12 cellular contexts compared by ENCODE assay signal in genomic region chr2:218717262-218717661, GRCh38. TPM values are rescaled to one million over a fixed set of nuclear protein-coding genes. Genes with fewer than 3 reads are reported as not detected.
DNase-seq lines count a peak whose midpoint lies in the region; ATAC-seq and TF ChIP-seq lines count a peak whose summit lies in the region.
"Had no signal": no experiment of that assay in that cellular context is flagged by ENCODE, and none has a peak within 500 bp of the region (broad histone marks: within the 10 kb centered on the region; RNA-seq: fewer than 3 reads in every experiment).

No MANE protein-coding gene starts in this region.

- intact Hi-C loops in right cardiac atrium (cut with DNase I), result loop anchor here in 3 of 4 donors (10.0 kb wide), 3 partner anchors 118 to 138 kb away; partner anchors contain the start of genes PRKAG3 (in 1 of the 3) and WNT6 (in 1 of the 3)

- ATAC-seq in SK-N-SH treated with all-trans-retinoic acid at 6 μM for 48 hours (peak; percentile 46; the same call in 1 of the 3 replicates), right cardiac atrium (no peak)

- 85% methylated on average over 3 of the region's 3 CpGs for WGBS in right cardiac atrium

- H3K27ac ChIP-seq in right cardiac atrium (ENCODE audit: low read length), result no peak overlapping the region
- H3K27ac ChIP-seq: C4-2B had no signal

- no peaks in the 10 kb centered on the region for H3K9me3 ChIP-seq in right cardiac atrium (ENCODE audit: control insufficient read depth, low read length)

- H3K4me1 ChIP-seq in right cardiac atrium (ENCODE audit: control insufficient read depth, insufficient read depth, low read length), result no peaks in the 10 kb centered on the region

- no peaks in the 10 kb centered on the region for H3K27me3 ChIP-seq in right cardiac atrium (ENCODE audit: control insufficient read depth, insufficient read depth)

- DNase-seq in Daoy (ENCODE audit: low read depth), result peak; percentile 51
- DNase-seq in left kidney (ENCODE audit: low read depth, low spot score), result peak; percentile 12
- DNase-seq in DMS114 treated with DMSO at 0.1 percent for 48 hours (lab: John Stamatoyannopoulos, UW; ENCODE audit: unreplicated experiment), result no peak
- DNase-seq in right cardiac atrium, result no peak
- no peak for DNase-seq in GF-D8 (lab: John Stamatoyannopoulos, UW)
- DNase-seq: activated CD8-positive, alpha-beta memory T cell treated with anti-CD3 and anti-CD28 coated beads, Interleukin-2, amount 50 U/mL, for 4 hours; cortex of kidney; immature natural killer cell; NCI-H2227 treated with DMSO at 0.1 percent for 48 hours; SW 1271 had no signal

- no peak overlapping the region for H3K4me3 ChIP-seq in right cardiac atrium (ENCODE audit: low read length)

TF ChIP-seq in SK-N-SH treated with all-trans-retinoic acid at 6 μM for 48 hours, 23 proteins besides CTCF, POLR2A, EP300 and RAD21:
- TF ChIP-seq RARB (CRISPR knock-in tag; IDR thresholded peaks at IDR 0.05), result no peak
- TF ChIP-seq TCF4 (CRISPR knock-in tag; IDR thresholded peaks at IDR 0.05; ENCODE audit: borderline replicate concordance), result no peak
- TF ChIP-seq TOX (CRISPR knock-in tag; IDR thresholded peaks at IDR 0.05; ENCODE audit: borderline replicate concordance), result no peak
- TF ChIP-seq ZNF70 (CRISPR knock-in tag; IDR thresholded peaks at IDR 0.05), result no peak
- no peak for TF ChIP-seq BACH2 (CRISPR knock-in tag; IDR thresholded peaks at IDR 0.05; ENCODE audit: borderline replicate concordance)
- no peak for TF ChIP-seq PPARA (CRISPR knock-in tag; IDR thresholded peaks at IDR 0.05; ENCODE audit: borderline replicate concordance)
- no peak for TF ChIP-seq ZC3H10 (CRISPR knock-in tag; IDR thresholded peaks at IDR 0.05)
- TF ChIP-seq, protein P1, sequence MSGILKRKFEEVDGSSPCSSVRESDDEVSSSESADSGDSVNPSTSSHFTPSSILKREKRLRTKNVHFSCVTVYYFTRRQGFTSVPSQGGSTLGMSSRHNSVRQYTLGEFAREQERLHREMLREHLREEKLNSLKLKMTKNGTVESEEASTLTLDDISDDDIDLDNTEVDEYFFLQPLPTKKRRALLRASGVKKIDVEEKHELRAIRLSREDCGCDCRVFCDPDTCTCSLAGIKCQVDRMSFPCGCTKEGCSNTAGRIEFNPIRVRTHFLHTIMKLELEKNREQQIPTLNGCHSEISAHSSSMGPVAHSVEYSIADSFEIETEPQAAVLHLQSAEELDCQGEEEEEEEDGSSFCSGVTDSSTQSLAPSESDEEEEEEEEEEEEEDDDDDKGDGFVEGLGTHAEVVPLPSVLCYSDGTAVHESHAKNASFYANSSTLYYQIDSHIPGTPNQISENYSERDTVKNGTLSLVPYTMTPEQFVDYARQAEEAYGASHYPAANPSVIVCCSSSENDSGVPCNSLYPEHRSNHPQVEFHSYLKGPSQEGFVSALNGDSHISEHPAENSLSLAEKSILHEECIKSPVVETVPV (CRISPR knock-in tag; IDR thresholded peaks at IDR 0.05), result no peak
- TF ChIP-seq OSR1 (CRISPR knock-in tag; IDR thresholded peaks at IDR 0.05), result no peak
- TF ChIP-seq PATZ1 (CRISPR knock-in tag; IDR thresholded peaks at IDR 0.05; ENCODE audit: borderline replicate concordance), result no peak
- TF ChIP-seq SNAI2 (CRISPR knock-in tag; IDR thresholded peaks at IDR 0.05), result no peak

RNA-seq across cellular contexts. Expression of gene TTLL4, which starts 6.6 kb away (rescaled TPM):
- total RNA-seq in Daoy (2014; rRNA removed; shearing (Covaris generic)), result 13.7 and 15.4 TPM in 2 replicates
- total RNA-seq in right cardiac atrium, result 10 to 100 TPM in 1 of 4 donors, 1 to 10 TPM in 3; 5.7 to 15.8 (median 8.3) TPM
- polyA plus RNA-seq in right cardiac atrium, result 5.4 TPM

RNA-seq across cellular contexts. Expression of gene STK36, which starts 45.4 kb away (rescaled TPM):
- 13.9 and 28.7 TPM in 2 replicates for total RNA-seq in Daoy (2014; rRNA removed; shearing (Covaris generic))
- total RNA-seq in right cardiac atrium, result 10 to 100 TPM in 2 of 4 donors, 1 to 10 TPM in 2; 8.3 to 11.2 (median 10.0) TPM
- 8.8 TPM for polyA plus RNA-seq in right cardiac atrium

RNA-seq across cellular contexts. Expression of gene RNF25, which starts 45.5 kb away (rescaled TPM):
- total RNA-seq in Daoy (2014; rRNA removed; shearing (Covaris generic)), result 42.3 and 54.7 TPM in 2 replicates
- total RNA-seq in right cardiac atrium, result 10 to 100 TPM; 16.6 to 20.8 (median 17.7) TPM
- 14.7 TPM for polyA plus RNA-seq in right cardiac atrium

RNA-seq across cellular contexts. Expression of gene BCS1L, which starts 57.8 kb away (rescaled TPM):
- 53.3 and 59.9 TPM in 2 replicates for total RNA-seq in Daoy (2014; rRNA removed; shearing (Covaris generic))
- total RNA-seq in right cardiac atrium, result 10 to 100 TPM; 29.2 to 46.1 (median 32.7) TPM
- polyA plus RNA-seq in right cardiac atrium, result 32.8 TPM

RNA-seq across cellular contexts. Expression of gene ZNF142, which starts 57.8 kb away (rescaled TPM):
- 7.3 and 7.6 TPM in 2 replicates for total RNA-seq in Daoy (2014; rRNA removed; shearing (Covaris generic))
- total RNA-seq in right cardiac atrium, result 10 to 100 TPM; 14.4 to 17.1 (median 15.3) TPM
- 7.9 TPM for polyA plus RNA-seq in right cardiac atrium

Comparison
In these comparisons a context has a peak if more than half of its experiments do, and no peak if none do; other contexts are left out.
1. DNase-seq: peak in Daoy (single experiment) and left kidney (single experiment); none in DMS114 treated with DMSO at 0.1 percent for 48 hours (single experiment), right cardiac atrium (0 of 3) and GF-D8 (single experiment).